In genomic region chr18:374735-375168, GRCh38 we compare ENCODE assay signal across 11 cellular contexts.
A peak's percentile ranks its signal among the peaks of the same experiment; 100 is the strongest.
DNase-seq lines count a peak whose midpoint lies in the region; ATAC-seq, FAIRE-seq and TF ChIP-seq lines count a peak whose summit lies in the region.
"Had no signal": no experiment of that assay in that cellular context is flagged by ENCODE, and none has a peak within 500 bp of the region (broad histone marks: within the 10 kb centered on the region; RNA-seq: fewer than 3 reads in every experiment).

No MANE protein-coding gene starts in this region.

- H3K79me2 ChIP-seq in GM12878 (ENCODE audit: control insufficient read depth, insufficient read depth, low read length): no peaks in the 10 kb centered on the region

- H3K9me3 ChIP-seq in GM12878 (replicated peaks; ENCODE audit: control insufficient read depth, insufficient read depth, low read length) (no peaks in the 10 kb centered on the region), subcutaneous abdominal adipose tissue (ENCODE audit: control insufficient read depth in 5 of 5, low read length in 5 of 5) (no peaks in the 10 kb centered on the region)

- DNase-seq in GM12878 (ENCODE audit: low read depth, low spot score) (no peak), medulla oblongata (ENCODE audit: extremely low spot score) (no peak), NK-92 (lab: John Stamatoyannopoulos, UW; ENCODE audit: unreplicated experiment) (no peak), NCI-H226 (no peak)
- DNase-seq: GF-D8, NCI-H1105 treated with DMSO at 0.1 percent for 48 hours, SW 1271 had no signal

- CTCF ChIA-PET in GM12878 (lab: Yijun Ruan, JAX): no interaction called here

- RAD21 ChIA-PET in GM12878 (lab: Charles Lee; ENCODE audit: unreplicated experiment): no interaction called here

- H3K4me3 ChIP-seq in GM12878 (no peak overlapping the region), subcutaneous abdominal adipose tissue (ENCODE audit: low read depth in 1 of 5, low read length in 5 of 5) (no peak overlapping the region)
- H3K4me3 ChIP-seq: hepatocyte had no signal

- 0% methylated on average over 4 of the region's 4 CpGs for WGBS in GM12878 (ENCODE audit: insufficient coverage, insufficient replicate concordance, low lambda C conversion rate, missing lambda C conversion rate)

- SMC1A ChIA-PET in GM12878 (lab: Charles Lee; ENCODE audit: uncharacterized antibody, unreplicated experiment): interaction anchor here (0.8 kb wide), 1 partner anchor 9 kb away, joined by 3 read pairs; no protein-coding TSS in a partner anchor

- no peak for TF ChIP-seq CTCF in GM12878 (IDR thresholded peaks at IDR 0.05 in 2 of 3, conservative IDR thresholded peaks at IDR 0.05 in 1 of 3; ENCODE audit: control insufficient read depth in 2 of 3, extremely low read depth in 1 of 3, insufficient read depth in 1 of 3, low read depth in 3 of 3, low read length in 3 of 3)

- no peak for TF ChIP-seq EP300 in GM12878 (IDR thresholded peaks at IDR 0.05; ENCODE audit: borderline replicate concordance in 1 of 2, control insufficient read depth in 1 of 2, low read depth in 2 of 2, low read length in 2 of 2)

- FAIRE-seq in GM12878 (lab: Jason Lieb, UNC): no peak

- H3K27ac ChIP-seq in GM12878 (ENCODE audit: control insufficient read depth, insufficient read depth) (no peak overlapping the region), subcutaneous abdominal adipose tissue (ENCODE audit: low read depth, low read length) (peak overlapping the region; percentile 29)
- H3K27ac ChIP-seq: hepatocyte had no signal

- H3K27me3 ChIP-seq in GM12878 (replicated peaks in 1 of 2; ENCODE audit: control insufficient read depth in 2 of 2, insufficient read depth in 2 of 2, low read length in 1 of 2): no peaks in the 10 kb centered on the region; a peak in 2 of 4 replicates
- H3K27me3 ChIP-seq in subcutaneous abdominal adipose tissue (ENCODE audit: control insufficient read depth in 5 of 5, insufficient read depth in 4 of 5, low read length in 5 of 5): peaks cover 0 to 3% (median 0%) of the 10 kb centered on the region in 5 donors
- H3K27me3 ChIP-seq: hepatocyte had no signal

- peak; percentile 83 for ATAC-seq in GM19395 (IDR thresholded peaks at IDR 0.05; ENCODE audit: unreplicated experiment)
- peak; percentile 70 for ATAC-seq in HG02884 (IDR thresholded peaks at IDR 0.05; ENCODE audit: unreplicated experiment)
- no peak; the same call in 2 of the 3 replicates for ATAC-seq in GM12878

- H3K36me3 ChIP-seq in GM12878 (ENCODE audit: control insufficient read depth in 2 of 2, insufficient read depth in 2 of 2, low read length in 1 of 2) (no peaks in the 10 kb centered on the region), subcutaneous abdominal adipose tissue (ENCODE audit: control insufficient read depth in 5 of 5, insufficient read depth in 5 of 5, low read length in 5 of 5) (no peaks in the 10 kb centered on the region)

- no peak overlapping the region for H2AFZ ChIP-seq in GM12878 (ENCODE audit: control insufficient read depth, low read depth, low read length)
- H2AFZ ChIP-seq: hepatocyte had no signal

- in situ Hi-C loops in GM12878 (cut with MboI): no loop called here

- H3K4me1 ChIP-seq in GM12878 (ENCODE audit: control insufficient read depth, insufficient read depth, low read length): no peaks in the 10 kb centered on the region
- peaks cover 13 to 84% (median 70%) of the 10 kb centered on the region in 5 donors for H3K4me1 ChIP-seq in subcutaneous abdominal adipose tissue (ENCODE audit: control insufficient read depth in 5 of 5, insufficient read depth in 5 of 5, low read length in 5 of 5)

- intact Hi-C loops in GM12878 (cut with micrococcal nuclease; ENCODE audit: unreplicated experiment): no loop called here

- TF ChIP-seq POLR2A in GM12878 (IDR thresholded peaks at IDR 0.05; ENCODE audit: low read depth, low read length): no peak

- H4K20me1 ChIP-seq in GM12878 (ENCODE audit: control insufficient read depth, insufficient read depth): no peaks in the 10 kb centered on the region

- no peak overlapping the region for H3K4me2 ChIP-seq in GM12878 (ENCODE audit: control insufficient read depth, insufficient read depth)
- H3K4me2 ChIP-seq: hepatocyte had no signal

- no peak for TF ChIP-seq RAD21 in GM12878 (IDR thresholded peaks at IDR 0.05; ENCODE audit: insufficient read depth, low read depth, low read length)

- BruUV-seq in GM12878 (replicated peaks; lab: Mats Ljungman, UMichigan): no TSS peak

- POLR2A ChIA-PET in GM12878 (lab: Charles Lee): no interaction called here

- H3K9ac ChIP-seq in GM12878 (ENCODE audit: control insufficient read depth, insufficient read depth, low read length): no peak overlapping the region
- peak overlapping the region in 1 of 5 donors; percentile 79 for H3K9ac ChIP-seq in subcutaneous abdominal adipose tissue (ENCODE audit: low read length in 5 of 5)

TF ChIP-seq in GM12878, 131 proteins besides CTCF, POLR2A, EP300 and RAD21:
- TF ChIP-seq SIN3A (IDR thresholded peaks at IDR 0.05; ENCODE audit: low read depth, low read length) (no peak), BCL11A (IDR thresholded peaks at IDR 0.05; ENCODE audit: low read depth, low read length) (no peak), RUNX3 (IDR thresholded peaks at IDR 0.05; ENCODE audit: low read length) (peak; percentile 58; the same call in 1 of the 2 replicates)
